Comparison of ENCODE assay signal across 1 cellular context in genomic region chr11:102761646-102762238, GRCh38.
TF ChIP-seq lines count a peak whose summit lies in the region.

No MANE protein-coding gene starts in this region.

TF ChIP-seq in HCT116, 20 proteins besides CTCF, POLR2A, EP300 and RAD21 (continued from another document):
- TF ChIP-seq REST (IDR thresholded peaks at IDR 0.05; ENCODE audit: low read depth) (no peak), ZBTB33 (IDR thresholded peaks at IDR 0.05; ENCODE audit: extremely low read depth, insufficient replicate concordance, low read length) (no peak), CEBPB (IDR thresholded peaks at IDR 0.05; ENCODE audit: low read depth) (no peak), SP1 (IDR thresholded peaks at IDR 0.05; ENCODE audit: low read depth) (no peak), JUND (IDR thresholded peaks at IDR 0.05) (no peak), EGR1 (IDR thresholded peaks at IDR 0.05; ENCODE audit: low read depth) (no peak)
